In genomic region chr22:40256501-40256900, GRCh38 we compare ENCODE assay signal across 1 cellular context.
TF ChIP-seq lines count a peak whose summit lies in the region.

No MANE protein-coding gene starts in this region.

TF ChIP-seq in WTC11, 78 proteins besides CTCF, POLR2A, EP300 and RAD21 (continued from another document):
- TF ChIP-seq, protein P1, sequence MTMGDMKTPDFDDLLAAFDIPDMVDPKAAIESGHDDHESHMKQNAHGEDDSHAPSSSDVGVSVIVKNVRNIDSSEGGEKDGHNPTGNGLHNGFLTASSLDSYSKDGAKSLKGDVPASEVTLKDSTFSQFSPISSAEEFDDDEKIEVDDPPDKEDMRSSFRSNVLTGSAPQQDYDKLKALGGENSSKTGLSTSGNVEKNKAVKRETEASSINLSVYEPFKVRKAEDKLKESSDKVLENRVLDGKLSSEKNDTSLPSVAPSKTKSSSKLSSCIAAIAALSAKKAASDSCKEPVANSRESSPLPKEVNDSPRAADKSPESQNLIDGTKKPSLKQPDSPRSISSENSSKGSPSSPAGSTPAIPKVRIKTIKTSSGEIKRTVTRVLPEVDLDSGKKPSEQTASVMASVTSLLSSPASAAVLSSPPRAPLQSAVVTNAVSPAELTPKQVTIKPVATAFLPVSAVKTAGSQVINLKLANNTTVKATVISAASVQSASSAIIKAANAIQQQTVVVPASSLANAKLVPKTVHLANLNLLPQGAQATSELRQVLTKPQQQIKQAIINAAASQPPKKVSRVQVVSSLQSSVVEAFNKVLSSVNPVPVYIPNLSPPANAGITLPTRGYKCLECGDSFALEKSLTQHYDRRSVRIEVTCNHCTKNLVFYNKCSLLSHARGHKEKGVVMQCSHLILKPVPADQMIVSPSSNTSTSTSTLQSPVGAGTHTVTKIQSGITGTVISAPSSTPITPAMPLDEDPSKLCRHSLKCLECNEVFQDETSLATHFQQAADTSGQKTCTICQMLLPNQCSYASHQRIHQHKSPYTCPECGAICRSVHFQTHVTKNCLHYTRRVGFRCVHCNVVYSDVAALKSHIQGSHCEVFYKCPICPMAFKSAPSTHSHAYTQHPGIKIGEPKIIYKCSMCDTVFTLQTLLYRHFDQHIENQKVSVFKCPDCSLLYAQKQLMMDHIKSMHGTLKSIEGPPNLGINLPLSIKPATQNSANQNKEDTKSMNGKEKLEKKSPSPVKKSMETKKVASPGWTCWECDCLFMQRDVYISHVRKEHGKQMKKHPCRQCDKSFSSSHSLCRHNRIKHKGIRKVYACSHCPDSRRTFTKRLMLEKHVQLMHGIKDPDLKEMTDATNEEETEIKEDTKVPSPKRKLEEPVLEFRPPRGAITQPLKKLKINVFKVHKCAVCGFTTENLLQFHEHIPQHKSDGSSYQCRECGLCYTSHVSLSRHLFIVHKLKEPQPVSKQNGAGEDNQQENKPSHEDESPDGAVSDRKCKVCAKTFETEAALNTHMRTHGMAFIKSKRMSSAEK (CRISPR knock-in tag; IDR thresholded peaks at IDR 0.05; ENCODE audit: borderline replicate concordance): no peak
- TF ChIP-seq TP53 (CRISPR knock-in tag; IDR thresholded peaks at IDR 0.05): no peak
- no peak for TF ChIP-seq ZNF671 (CRISPR knock-in tag; IDR thresholded peaks at IDR 0.05)
- TF ChIP-seq HMGXB4 (CRISPR knock-in tag; IDR thresholded peaks at IDR 0.05): no peak
